Comparison of ENCODE assay signal across 25 cellular contexts in the genomic region with DNA sequence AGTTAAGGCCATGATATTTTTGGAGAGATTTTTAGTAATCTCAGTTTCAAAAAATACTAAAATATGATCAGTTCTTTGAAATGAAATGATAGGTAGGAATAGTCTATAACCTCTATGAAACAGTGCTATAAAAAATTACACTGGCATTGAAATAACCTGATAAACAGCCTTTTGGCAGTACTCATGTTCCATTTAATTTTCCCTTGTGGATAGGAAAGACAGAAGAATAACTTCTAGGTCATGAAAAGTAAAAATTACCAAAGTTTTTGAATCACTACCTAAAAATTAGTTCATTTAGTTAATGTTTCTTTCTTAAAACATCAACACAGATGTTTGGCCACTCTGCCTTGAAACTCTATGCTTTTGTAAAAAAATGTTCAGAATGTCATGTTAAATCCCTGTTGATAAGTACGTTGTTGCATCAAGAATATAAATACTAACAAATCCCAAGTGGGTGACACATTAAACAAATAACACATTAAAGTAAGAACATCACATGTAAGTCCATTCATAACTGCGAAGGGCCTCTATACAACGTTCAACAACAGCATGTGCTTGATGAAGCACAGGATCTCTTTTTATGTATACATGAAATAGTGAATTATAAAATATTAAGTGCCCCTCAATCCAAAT.
A peak's percentile ranks its signal among the peaks of the same experiment; 100 is the strongest.
DNase-seq lines count a peak whose midpoint lies in the region; TF ChIP-seq lines count a peak whose summit lies in the region.
"Had no signal": no experiment of that assay in that cellular context is flagged by ENCODE, and none has a peak within 500 bp of the region (broad histone marks: within the 10 kb centered on the region; RNA-seq: fewer than 3 reads in every experiment).

No MANE protein-coding gene starts in this region.

- no peaks in the 10 kb centered on the region for H3K4me1 ChIP-seq in mammary epithelial cell (ENCODE audit: insufficient read depth, low read length)
- peaks cover 7% of the 10 kb centered on the region for H3K4me1 ChIP-seq in hepatocyte (ENCODE audit: insufficient read depth)
- no peaks in the 10 kb centered on the region for H3K4me1 ChIP-seq in A673 (ENCODE audit: insufficient read depth, low read length, poor library complexity, severe bottlenecking)
- H3K4me1 ChIP-seq: BLaER1 treated with 17β-estradiol and CSF1 and Interleukin-3, amounts not matched to agents 10 nM and 100 nM; right lobe of liver had no signal

- TF ChIP-seq CTCF in MCF 10A (IDR thresholded peaks at IDR 0.05; ENCODE audit: unreplicated experiment) (no peak), mammary epithelial cell (conservative IDR thresholded peaks at IDR 0.05 in 1 of 2, IDR thresholded peaks at IDR 0.05 in 1 of 2; ENCODE audit: extremely low read depth in 1 of 2, insufficient read depth in 1 of 2, low read depth in 1 of 2, low read length in 2 of 2) (no peak), cardiac fibroblast (IDR thresholded peaks at IDR 0.05; ENCODE audit: low read depth, low read length) (no peak), hepatocyte (IDR thresholded peaks at IDR 0.05; ENCODE audit: poor library complexity) (no peak), A673 (conservative IDR thresholded peaks at IDR 0.05; ENCODE audit: low read depth, low read length) (no peak)

- H3K27ac ChIP-seq in mammary epithelial cell (ENCODE audit: insufficient read depth, low read depth, low read length) (no peak overlapping the region), hepatocyte (peak overlapping the region; percentile 34), A673 (ENCODE audit: low read depth, low read length, poor library complexity, severe bottlenecking) (no peak overlapping the region)
- H3K27ac ChIP-seq: 22Rv1; BLaER1 treated with 17β-estradiol and CSF1 and Interleukin-3, amounts not matched to agents 10 nM and 100 nM; ovary; right lobe of liver had no signal

- no peak overlapping the region for H3K4me3 ChIP-seq in mammary epithelial cell (replicated peaks in 1 of 3; ENCODE audit: insufficient read depth in 1 of 3, low read depth in 2 of 3, low read length in 3 of 3)
- no peak overlapping the region for H3K4me3 ChIP-seq in cardiac fibroblast (replicated peaks in 1 of 2; ENCODE audit: low read depth in 2 of 2, low read length in 2 of 2)
- no peak overlapping the region for H3K4me3 ChIP-seq in hepatocyte
- no peak overlapping the region for H3K4me3 ChIP-seq in A673 (ENCODE audit: low read depth, low read length, poor library complexity, severe bottlenecking)
- H3K4me3 ChIP-seq: BLaER1 treated with 17β-estradiol and CSF1 and Interleukin-3, amounts not matched to agents 10 nM and 100 nM; lung; ovary; right lobe of liver had no signal

- H3K4me3 Mint-ChIP-seq in MCF 10A (ENCODE audit: unreplicated experiment): no peak overlapping the region
- no peak overlapping the region for H3K4me3 Mint-ChIP-seq in activated CD4-positive, alpha-beta T cell treated with anti-CD3 and anti-CD28 coated beads, Interleukin-2, amount 10 ng/mL, durations not matched to agents 24 days and 14 days
- H3K4me3 Mint-ChIP-seq: activated CD8-positive, alpha-beta memory T cell treated with anti-CD3 and anti-CD28 coated beads, Interleukin-2, amount 10 ng/mL, durations not matched to agents 7 days and 5 days; activated naive CD8-positive, alpha-beta T cell treated with anti-CD3 and anti-CD28 coated beads for 36 hours; brain; stimulated activated naive CD8-positive, alpha-beta T cell treated with anti-CD3 and anti-CD28 coated beads, Interleukin-15, Interleukin-2, amounts not matched to agents 100 ng/mL and 50 ng/mL, for 24 hours; type B pancreatic cell had no signal

- H3K27me3 ChIP-seq in mammary epithelial cell (ENCODE audit: insufficient read depth, low read length) (no peaks in the 10 kb centered on the region), hepatocyte (no peaks in the 10 kb centered on the region), A673 (replicated peaks; ENCODE audit: insufficient read depth, low read depth, low read length, poor library complexity) (no peaks in the 10 kb centered on the region)
- H3K27me3 ChIP-seq: BLaER1 treated with 17β-estradiol and CSF1 and Interleukin-3, amounts not matched to agents 10 nM and 100 nM; ovary; right lobe of liver had no signal

- dilution Hi-C loops in mammary epithelial cell (cut with HindIII; ENCODE audit: low sequenced_read_pairs): no loop called here

- H3K4me1 Mint-ChIP-seq in MCF 10A (ENCODE audit: insufficient read depth, unreplicated experiment): no peaks in the 10 kb centered on the region
- H3K4me1 Mint-ChIP-seq in activated CD4-positive, alpha-beta T cell treated with anti-CD3 and anti-CD28 coated beads, Interleukin-2, amount 10 ng/mL, durations not matched to agents 24 days and 14 days: no peaks in the 10 kb centered on the region
- H3K4me1 Mint-ChIP-seq: activated CD8-positive, alpha-beta memory T cell treated with anti-CD3 and anti-CD28 coated beads, Interleukin-2, amount 10 ng/mL, durations not matched to agents 7 days and 5 days; activated naive CD8-positive, alpha-beta T cell treated with anti-CD3 and anti-CD28 coated beads for 36 hours had no signal

- H3K79me2 ChIP-seq in mammary epithelial cell (ENCODE audit: insufficient read depth, low read length): no peaks in the 10 kb centered on the region
- H3K79me2 ChIP-seq in hepatocyte: no peaks in the 10 kb centered on the region

- in situ Hi-C loops in mammary epithelial cell (cut with MboI; ENCODE audit: low sequenced_read_pairs in 2 of 2): no loop called here

- intact Hi-C loops in MCF 10A (cut with micrococcal nuclease): no loop called here
- intact Hi-C loops in mammary epithelial cell (cut with micrococcal nuclease): no loop called here
- intact Hi-C loops in activated CD4-positive, alpha-beta T cell treated with anti-CD3 and anti-CD28 coated beads, Interleukin-2, amount 10 ng/mL, durations not matched to agents 24 days and 14 days (cut with micrococcal nuclease): no loop called here
- intact Hi-C loops in A673 (cut with micrococcal nuclease; ENCODE audit: unreplicated experiment): no loop called here

- no peak overlapping the region for H3K27ac Mint-ChIP-seq in MCF 10A (ENCODE audit: low read depth, unreplicated experiment)
- H3K27ac Mint-ChIP-seq in activated CD4-positive, alpha-beta T cell treated with anti-CD3 and anti-CD28 coated beads, Interleukin-2, amount 10 ng/mL, durations not matched to agents 24 days and 14 days: no peak overlapping the region
- H3K27ac Mint-ChIP-seq: activated CD8-positive, alpha-beta memory T cell treated with anti-CD3 and anti-CD28 coated beads, Interleukin-2, amount 10 ng/mL, durations not matched to agents 7 days and 5 days; activated naive CD8-positive, alpha-beta T cell treated with anti-CD3 and anti-CD28 coated beads for 36 hours; brain; stimulated activated naive CD8-positive, alpha-beta T cell treated with anti-CD3 and anti-CD28 coated beads, Interleukin-15, Interleukin-2, amounts not matched to agents 100 ng/mL and 50 ng/mL, for 24 hours; type B pancreatic cell had no signal

- CTCF ChIA-PET in MCF 10A (lab: Yijun Ruan, JAX) (interaction anchor here (0.7 kb wide), 1 partner anchor 15 kb away, joined by 3 read pairs; no protein-coding TSS in a partner anchor), mammary epithelial cell (lab: Charles Lee; ENCODE audit: low non-redundant PET) (no interaction called here), A673 (lab: Charles Lee) (no interaction called here)

- no peaks in the 10 kb centered on the region for H4K20me1 ChIP-seq in mammary epithelial cell (ENCODE audit: insufficient read depth, low read length)
- no peaks in the 10 kb centered on the region for H4K20me1 ChIP-seq in hepatocyte (ENCODE audit: insufficient read depth, poor library complexity, severe bottlenecking)
- H4K20me1 ChIP-seq: BLaER1 treated with 17β-estradiol and CSF1 and Interleukin-3, amounts not matched to agents 10 nM and 100 nM had no signal

- WGBS in mammary epithelial cell (ENCODE audit: low coverage, missing lambda C conversion rate): 98% methylated on average over 3 of the region's 3 CpGs
- 65% methylated on average over 3 of the region's 3 CpGs for WGBS in hepatocyte (ENCODE audit: low lambda C conversion rate, missing lambda C conversion rate)

- no peak overlapping the region for H2AFZ ChIP-seq in mammary epithelial cell (ENCODE audit: low read depth, low read length)
- no peak overlapping the region for H2AFZ ChIP-seq in hepatocyte

- peak; percentile 42 for DNase-seq in MCF 10A (ENCODE audit: unreplicated experiment)
- no peak for DNase-seq in mammary epithelial cell
- DNase-seq in cardiac fibroblast (ENCODE audit: low read depth in 2 of 2): peak; percentile 57 to 88
- no peak for DNase-seq in hepatocyte (ENCODE audit: low spot score)
- no peak for DNase-seq in LoVo (ENCODE audit: low spot score)
- DNase-seq in activated CD4-positive, alpha-beta T cell treated with anti-CD3 and anti-CD28 coated beads, Interleukin-2, amount 10 ng/mL, durations not matched to agents 24 days and 14 days: no peak
- no peak for DNase-seq in HPDE6-E6E7 (ENCODE audit: extremely low spot score)
- DNase-seq in A673 (ENCODE audit: low spot score): no peak
- DNase-seq: activated CD4-positive, alpha-beta T cell treated with anti-CD3 and anti-CD28 coated beads for 4 hours; activated CD8-positive, alpha-beta memory T cell treated with anti-CD3 and anti-CD28 coated beads, Interleukin-2, amount 10 ng/mL, durations not matched to agents 7 days and 5 days; activated naive CD8-positive, alpha-beta T cell treated with anti-CD3 and anti-CD28 coated beads for 36 hours; erythroblast; KG1; NCI-H1048; NCI-H1930; NCI-H345; NK-92 treated with Interleukin-12 subunit alpha and Interleukin-12 subunit beta, amount 100 ng/mL, for 24 hours; ovary; right lobe of liver had no signal

- POLR2A ChIA-PET in MCF 10A (lab: Yijun Ruan, JAX): interaction anchor here (0.6 to 1.6 kb wide), 4 partner anchors 31 to 220 kb away, joined by 3 to 4 read pairs (median 3); no protein-coding TSS in a partner anchor
- POLR2A ChIA-PET in A673 (lab: Charles Lee; ENCODE audit: low non-redundant PET): no interaction called here

- no peaks in the 10 kb centered on the region for H3K9me3 Mint-ChIP-seq in MCF 10A (ENCODE audit: unreplicated experiment)
- no peaks in the 10 kb centered on the region for H3K9me3 Mint-ChIP-seq in activated CD4-positive, alpha-beta T cell treated with anti-CD3 and anti-CD28 coated beads, Interleukin-2, amount 10 ng/mL, durations not matched to agents 24 days and 14 days
- H3K9me3 Mint-ChIP-seq: activated naive CD8-positive, alpha-beta T cell treated with anti-CD3 and anti-CD28 coated beads for 36 hours; stimulated activated naive CD8-positive, alpha-beta T cell treated with anti-CD3 and anti-CD28 coated beads, Interleukin-15, Interleukin-2, amounts not matched to agents 100 ng/mL and 50 ng/mL, for 24 hours; type B pancreatic cell had no signal

- BruUV-seq in MCF 10A (replicated peaks; lab: Mats Ljungman, UMichigan): no TSS peak
- BruUV-seq in mammary epithelial cell (replicated peaks; lab: Mats Ljungman, UMichigan): no TSS peak
- no TSS peak for BruUV-seq in A673 (replicated peaks; lab: Mats Ljungman, UMichigan)

- H3K36me3 ChIP-seq in mammary epithelial cell (ENCODE audit: insufficient read depth, low read length): peaks cover 2% of the 10 kb centered on the region
- H3K36me3 ChIP-seq in hepatocyte (replicated peaks; ENCODE audit: insufficient read depth, low read depth): peaks cover 3% of the 10 kb centered on the region
- no peaks in the 10 kb centered on the region for H3K36me3 ChIP-seq in A673 (ENCODE audit: insufficient read depth, low read length, poor library complexity, severe bottlenecking)
- H3K36me3 ChIP-seq: ovary had no signal

- no peaks in the 10 kb centered on the region for H3K9me3 ChIP-seq in mammary epithelial cell (replicated peaks; ENCODE audit: insufficient read depth, low read length)
- H3K9me3 ChIP-seq in hepatocyte (ENCODE audit: low read depth): no peaks in the 10 kb centered on the region
- no peaks in the 10 kb centered on the region for H3K9me3 ChIP-seq in A673 (ENCODE audit: low read depth, low read length, poor library complexity, severe bottlenecking)
- H3K9me3 ChIP-seq: ovary, right lobe of liver had no signal

- H3K36me3 Mint-ChIP-seq in MCF 10A (ENCODE audit: insufficient read depth, unreplicated experiment): peaks cover 8% of the 10 kb centered on the region
- H3K36me3 Mint-ChIP-seq in activated CD4-positive, alpha-beta T cell treated with anti-CD3 and anti-CD28 coated beads, Interleukin-2, amount 10 ng/mL, durations not matched to agents 24 days and 14 days (ENCODE audit: low read depth): no peaks in the 10 kb centered on the region
- H3K36me3 Mint-ChIP-seq: activated CD8-positive, alpha-beta memory T cell treated with anti-CD3 and anti-CD28 coated beads, Interleukin-2, amount 10 ng/mL, durations not matched to agents 7 days and 5 days had no signal

- no peak overlapping the region for H3K4me2 ChIP-seq in mammary epithelial cell (ENCODE audit: insufficient read depth, low read depth, low read length)
- no peak overlapping the region for H3K4me2 ChIP-seq in hepatocyte
- H3K4me2 ChIP-seq: BLaER1 treated with 17β-estradiol and CSF1 and Interleukin-3, amounts not matched to agents 10 nM and 100 nM had no signal

- H3K9ac ChIP-seq in mammary epithelial cell (ENCODE audit: insufficient read depth, low read length): no peak overlapping the region
- H3K9ac ChIP-seq: BLaER1 treated with 17β-estradiol and CSF1 and Interleukin-3, amounts not matched to agents 10 nM and 100 nM had no signal

- H3K9me2 ChIP-seq in hepatocyte (replicated peaks; ENCODE audit: insufficient read depth): no peaks in the 10 kb centered on the region

- no peaks in the 10 kb centered on the region for H3K27me3 Mint-ChIP-seq in MCF 10A (ENCODE audit: insufficient read depth, unreplicated experiment)
- H3K27me3 Mint-ChIP-seq in activated CD4-positive, alpha-beta T cell treated with anti-CD3 and anti-CD28 coated beads, Interleukin-2, amount 10 ng/mL, durations not matched to agents 24 days and 14 days: peaks cover 2% of the 10 kb centered on the region
- H3K27me3 Mint-ChIP-seq: activated CD8-positive, alpha-beta memory T cell treated with anti-CD3 and anti-CD28 coated beads, Interleukin-2, amount 10 ng/mL, durations not matched to agents 7 days and 5 days; activated naive CD8-positive, alpha-beta T cell treated with anti-CD3 and anti-CD28 coated beads for 36 hours; brain; stimulated activated naive CD8-positive, alpha-beta T cell treated with anti-CD3 and anti-CD28 coated beads, Interleukin-15, Interleukin-2, amounts not matched to agents 100 ng/mL and 50 ng/mL, for 24 hours; type B pancreatic cell had no signal

Comparison
In these comparisons a context has a peak if more than half of its experiments do, and no peak if none do; other contexts are left out.
1. DNase-seq: peak in MCF 10A (single experiment) and cardiac fibroblast (2 of 2); none in mammary epithelial cell (single experiment), hepatocyte (single experiment), LoVo (single experiment), activated CD4-positive, alpha-beta T cell treated with anti-CD3 and anti-CD28 coated beads, Interleukin-2, amount 10 ng/mL, durations not matched to agents 24 days and 14 days (single experiment), HPDE6-E6E7 (single experiment) and A673 (single experiment).